In the genomic region with DNA sequence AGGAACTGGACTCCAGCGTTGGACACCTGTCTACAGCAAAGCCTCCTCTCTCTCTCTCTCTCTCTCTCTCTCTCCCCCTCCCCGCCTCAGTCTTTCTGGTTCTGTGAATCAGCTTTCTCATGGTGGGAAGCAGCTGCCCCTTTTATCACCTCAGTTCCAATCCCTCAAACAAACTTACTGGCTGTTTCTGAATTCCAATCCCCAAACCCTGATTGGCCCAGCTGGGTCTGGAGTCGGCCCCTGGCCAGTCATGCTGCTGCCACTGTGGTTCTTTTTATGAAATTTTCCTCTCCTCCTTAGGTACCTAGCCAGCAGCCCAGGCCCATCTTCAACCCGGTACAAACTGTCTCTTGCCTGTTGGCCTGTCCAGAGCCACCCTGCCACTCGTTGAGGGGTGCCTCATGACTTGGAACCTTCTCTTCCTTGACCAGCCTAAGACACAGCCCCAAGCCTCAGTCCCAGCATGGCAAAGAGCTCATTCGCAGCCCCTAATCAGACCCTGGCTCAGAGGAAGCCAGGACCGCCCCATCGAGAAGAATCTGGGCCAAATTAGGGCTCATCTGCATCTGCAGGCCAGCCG, we compare ENCODE assay signal across 18 cellular contexts. TPM values are rescaled to one million over a fixed set of nuclear protein-coding genes. Genes with fewer than 3 reads are reported as not detected.
A peak's percentile ranks its signal among the peaks of the same experiment; 100 is the strongest.
DNase-seq lines count a peak whose midpoint lies in the region; ATAC-seq and TF ChIP-seq lines count a peak whose summit lies in the region.
"Had no signal": no experiment of that assay in that cellular context is flagged by ENCODE, and none has a peak within 500 bp of the region (broad histone marks: within the 10 kb centered on the region; RNA-seq: fewer than 3 reads in every experiment).

No MANE protein-coding gene starts in this region.

- intact Hi-C loops in OCI-LY7 (cut with micrococcal nuclease; ENCODE audit: unreplicated experiment) = no loop called here
- intact Hi-C loops in activated naive CD4-positive, alpha-beta T cell treated with anti-CD3 and anti-CD28 coated beads for 36 hours (cut with micrococcal nuclease) = no loop called here
- intact Hi-C loops in left lung (cut with DNase I) = loop anchor here in 1 of 2 donors (10.0 kb wide), 2 partner anchors 54 to 124 kb away; a partner anchor contains a TSS

- no peak overlapping the region for H3K27ac ChIP-seq in OCI-LY7 (ENCODE audit: low read depth, low read length, poor library complexity, severe bottlenecking)
- H3K27ac ChIP-seq in left lung = no peak overlapping the region
- H3K27ac ChIP-seq: epithelial cell of prostate, WERI-Rb-1 had no signal

- H3K4me3 ChIP-seq in OCI-LY7 (ENCODE audit: low read depth, low read length, poor library complexity, severe bottlenecking) = no peak overlapping the region
- H3K4me3 ChIP-seq in fibroblast of villous mesenchyme (ENCODE audit: low read depth, low read length) = no peak overlapping the region
- no peak overlapping the region for H3K4me3 ChIP-seq in left lung

- H2AFZ ChIP-seq in OCI-LY7 (ENCODE audit: low read length) = no peak overlapping the region

- ATAC-seq in stimulated activated naive CD8-positive, alpha-beta T cell treated with anti-CD3 and anti-CD28 coated beads, Interleukin-15, amount 100 ng/mL, for 72 hours = peak; percentile 48
- no peak for ATAC-seq in left lung
- no peak for ATAC-seq in GM18517 (IDR thresholded peaks at IDR 0.05; ENCODE audit: unreplicated experiment)
- ATAC-seq: left lobe of liver; naive thymus-derived CD4-positive, alpha-beta T cell had no signal

- no peaks in the 10 kb centered on the region for H3K79me2 ChIP-seq in OCI-LY7 (ENCODE audit: insufficient read depth, low read depth, low read length)

- POLR2A ChIA-PET in OCI-LY7 (lab: Charles Lee) = interaction anchor here (0.6 kb wide), 1 partner anchor 153 kb away, joined by 3 read pairs; no protein-coding TSS in a partner anchor

- no peaks in the 10 kb centered on the region for H3K9me3 Mint-ChIP-seq in activated T-cell treated with anti-CD3 and anti-CD28 coated beads, Interleukin-2, amount 50 U/mL, for 24 hours
- no peaks in the 10 kb centered on the region for H3K9me3 Mint-ChIP-seq in stimulated activated naive CD8-positive, alpha-beta T cell treated with anti-CD3 and anti-CD28 coated beads, Interleukin-15, amount 100 ng/mL, for 72 hours
- H3K9me3 Mint-ChIP-seq in activated naive CD4-positive, alpha-beta T cell treated with anti-CD3 and anti-CD28 coated beads for 36 hours = no peaks in the 10 kb centered on the region
- H3K9me3 Mint-ChIP-seq: naive thymus-derived CD4-positive, alpha-beta T cell had no signal

- BruUV-seq in OCI-LY7 (replicated peaks; lab: Mats Ljungman, UMichigan) = TSS peak; percentile 42

- TF ChIP-seq CTCF in OCI-LY7 (conservative IDR thresholded peaks at IDR 0.05; ENCODE audit: low read length) (no peak), fibroblast of villous mesenchyme (IDR thresholded peaks at IDR 0.05; ENCODE audit: insufficient read depth, low read depth, low read length) (no peak), left lung (IDR thresholded peaks at IDR 0.05) (no peak)

- no peak overlapping the region for H3K4me2 ChIP-seq in OCI-LY7 (ENCODE audit: low read length)

- no peaks in the 10 kb centered on the region for H3K36me3 Mint-ChIP-seq in activated T-cell treated with anti-CD3 and anti-CD28 coated beads, Interleukin-2, amount 50 U/mL, for 24 hours (ENCODE audit: low read depth)
- H3K36me3 Mint-ChIP-seq in activated naive CD4-positive, alpha-beta T cell treated with anti-CD3 and anti-CD28 coated beads for 36 hours (ENCODE audit: low read depth) = no peaks in the 10 kb centered on the region
- H3K36me3 Mint-ChIP-seq: naive thymus-derived CD4-positive, alpha-beta T cell had no signal

- no peaks in the 10 kb centered on the region for H3K9me2 ChIP-seq in OCI-LY7 (ENCODE audit: insufficient read depth, low read length)

- no peaks in the 10 kb centered on the region for H3K27me3 ChIP-seq in left lung

- H3K36me3 ChIP-seq in OCI-LY7 (ENCODE audit: insufficient read depth, low read length) (no peaks in the 10 kb centered on the region), left lung (no peaks in the 10 kb centered on the region)
- H3K36me3 ChIP-seq: WERI-Rb-1 had no signal

- H4K20me1 ChIP-seq in OCI-LY7 (ENCODE audit: insufficient read depth, low read length) = no peaks in the 10 kb centered on the region

- no peak for DNase-seq in activated T-cell treated with anti-CD3 and anti-CD28 coated beads, Interleukin-2, amount 50 U/mL, for 24 hours
- DNase-seq in activated T-cell treated with anti-CD3 and anti-CD28 coated beads, Interleukin-2, amount 50 U/mL, for 1 hour = no peak
- DNase-seq in OCI-LY7 (ENCODE audit: low spot score) (no peak), fibroblast of villous mesenchyme (ENCODE audit: low read depth) (peak; percentile 37), left lung (no peak)
- no peak for DNase-seq in stimulated activated naive CD8-positive, alpha-beta T cell treated with anti-CD3 and anti-CD28 coated beads, Interleukin-15, amount 100 ng/mL, for 72 hours
- DNase-seq in activated naive CD4-positive, alpha-beta T cell treated with anti-CD3 and anti-CD28 coated beads for 36 hours = no peak
- DNase-seq: activated CD8-positive, alpha-beta memory T cell treated with anti-CD3 and anti-CD28 coated beads, Interleukin-2, amount 50 U/mL, for 48 hours; head of caudate nucleus; naive thymus-derived CD4-positive, alpha-beta T cell; NCI-H1105; NCI-H226; retina; stimulated activated CD8-positive, alpha-beta memory T cell treated with anti-CD3 and anti-CD28 coated beads, Interleukin-4, amount 100 ng/mL, for 48 hours; WERI-Rb-1 had no signal

- peaks cover 8% of the 10 kb centered on the region for H3K4me1 ChIP-seq in OCI-LY7 (ENCODE audit: insufficient read depth, low read length, poor library complexity, severe bottlenecking)
- H3K4me1 ChIP-seq in left lung = peaks cover 0 to 10% of the 10 kb centered on the region in 2 donors

- H3K4me1 Mint-ChIP-seq in activated T-cell treated with anti-CD3 and anti-CD28 coated beads, Interleukin-2, amount 50 U/mL, for 24 hours (ENCODE audit: low read depth) = peaks cover 3% of the 10 kb centered on the region
- peaks cover 30% of the 10 kb centered on the region for H3K4me1 Mint-ChIP-seq in stimulated activated naive CD8-positive, alpha-beta T cell treated with anti-CD3 and anti-CD28 coated beads, Interleukin-15, amount 100 ng/mL, for 72 hours
- H3K4me1 Mint-ChIP-seq in activated naive CD4-positive, alpha-beta T cell treated with anti-CD3 and anti-CD28 coated beads for 36 hours (ENCODE audit: low read depth) = peaks cover 9% of the 10 kb centered on the region

- no peak overlapping the region for H3K4me3 Mint-ChIP-seq in activated T-cell treated with anti-CD3 and anti-CD28 coated beads, Interleukin-2, amount 50 U/mL, for 24 hours
- H3K4me3 Mint-ChIP-seq in stimulated activated naive CD8-positive, alpha-beta T cell treated with anti-CD3 and anti-CD28 coated beads, Interleukin-15, amount 100 ng/mL, for 72 hours = no peak overlapping the region
- H3K4me3 Mint-ChIP-seq in activated naive CD4-positive, alpha-beta T cell treated with anti-CD3 and anti-CD28 coated beads for 36 hours = no peak overlapping the region
- H3K4me3 Mint-ChIP-seq: naive thymus-derived CD4-positive, alpha-beta T cell had no signal

- CTCF ChIA-PET in OCI-LY7 (lab: Charles Lee; ENCODE audit: unreplicated experiment) = interaction anchor here (0.6 kb wide), 1 partner anchor 117 kb away, joined by 3 read pairs; no protein-coding TSS in a partner anchor
- CTCF ChIA-PET in activated naive CD4-positive, alpha-beta T cell treated with anti-CD3 and anti-CD28 coated beads for 36 hours (lab: Charles Lee) = interaction anchor here (0.5 to 2.2 kb wide), 5 partner anchors 49 to 176 kb away, joined by 3 to 15 read pairs (median 4); no protein-coding TSS in a partner anchor

- H3K27ac Mint-ChIP-seq in activated T-cell treated with anti-CD3 and anti-CD28 coated beads, Interleukin-2, amount 50 U/mL, for 24 hours = peak overlapping the region; percentile 42
- H3K27ac Mint-ChIP-seq in stimulated activated naive CD8-positive, alpha-beta T cell treated with anti-CD3 and anti-CD28 coated beads, Interleukin-15, amount 100 ng/mL, for 72 hours = peak overlapping the region in 1 of 2 donors; percentile 66
- H3K27ac Mint-ChIP-seq in activated naive CD4-positive, alpha-beta T cell treated with anti-CD3 and anti-CD28 coated beads for 36 hours = no peak overlapping the region

- no peaks in the 10 kb centered on the region for H3K27me3 Mint-ChIP-seq in activated T-cell treated with anti-CD3 and anti-CD28 coated beads, Interleukin-2, amount 50 U/mL, for 24 hours
- no peaks in the 10 kb centered on the region for H3K27me3 Mint-ChIP-seq in stimulated activated naive CD8-positive, alpha-beta T cell treated with anti-CD3 and anti-CD28 coated beads, Interleukin-15, amount 100 ng/mL, for 72 hours
- no peaks in the 10 kb centered on the region for H3K27me3 Mint-ChIP-seq in activated naive CD4-positive, alpha-beta T cell treated with anti-CD3 and anti-CD28 coated beads for 36 hours (ENCODE audit: low read depth)
- H3K27me3 Mint-ChIP-seq: naive thymus-derived CD4-positive, alpha-beta T cell had no signal

- no peaks in the 10 kb centered on the region for H3K9me3 ChIP-seq in OCI-LY7 (ENCODE audit: low read length)
- H3K9me3 ChIP-seq in left lung = no peaks in the 10 kb centered on the region

RNA-seq across cellular contexts. Expression of a gene that starts 9.4 kb away (rescaled TPM):
- total RNA-seq in OCI-LY7 (2014; rRNA removed; shearing (Covaris generic)) = 0.32 TPM in 1 of 2 replicates, not detected in the other
- total RNA-seq in OCI-LY7 (2022) (0.13 and 0.18 TPM in 2 replicates), fibroblast of villous mesenchyme (0.32 TPM in 1 of 2 replicates, not detected in the other), left lung (1 to 10 TPM in 1 of 2 donors, under 1 TPM in 1; 0.17 to 1.0 TPM)
- 1 to 10 TPM; 2.6 to 2.9 TPM for total RNA-seq in activated naive CD4-positive, alpha-beta T cell treated with anti-CD3 and anti-CD28 coated beads for 36 hours
- total RNA-seq: left lobe of liver had no signal

RNA-seq across cellular contexts. Expression of a gene that starts 33.7 kb away (rescaled TPM):
- total RNA-seq in OCI-LY7 (2014; rRNA removed; shearing (Covaris generic)) = 9.3 and 12.4 TPM in 2 replicates
- total RNA-seq in OCI-LY7 (2022) = 20.5 and 21.5 TPM in 2 replicates
- total RNA-seq in fibroblast of villous mesenchyme = 14.5 and 16.4 TPM in 2 replicates
- total RNA-seq in activated naive CD4-positive, alpha-beta T cell treated with anti-CD3 and anti-CD28 coated beads for 36 hours = 1 to 10 TPM; 5.5 to 6.3 TPM
- total RNA-seq in left lung = 10 to 100 TPM; 13.9 to 17.7 TPM

RNA-seq across cellular contexts. Expression of a gene that starts 52.5 kb away (rescaled TPM):
- total RNA-seq in OCI-LY7 (2014; rRNA removed; shearing (Covaris generic)) = 3.3 and 9.5 TPM in 2 replicates
- total RNA-seq in OCI-LY7 (2022) (19.1 and 20.1 TPM in 2 replicates), fibroblast of villous mesenchyme (9.7 and 12.5 TPM in 2 replicates), left lung (10 to 100 TPM; 25.2 to 39.5 TPM)
- total RNA-seq in activated naive CD4-positive, alpha-beta T cell treated with anti-CD3 and anti-CD28 coated beads for 36 hours = 10 to 100 TPM; 21.1 to 21.8 TPM
